ENCODE assay signal across 23 cellular contexts in the genomic region with DNA sequence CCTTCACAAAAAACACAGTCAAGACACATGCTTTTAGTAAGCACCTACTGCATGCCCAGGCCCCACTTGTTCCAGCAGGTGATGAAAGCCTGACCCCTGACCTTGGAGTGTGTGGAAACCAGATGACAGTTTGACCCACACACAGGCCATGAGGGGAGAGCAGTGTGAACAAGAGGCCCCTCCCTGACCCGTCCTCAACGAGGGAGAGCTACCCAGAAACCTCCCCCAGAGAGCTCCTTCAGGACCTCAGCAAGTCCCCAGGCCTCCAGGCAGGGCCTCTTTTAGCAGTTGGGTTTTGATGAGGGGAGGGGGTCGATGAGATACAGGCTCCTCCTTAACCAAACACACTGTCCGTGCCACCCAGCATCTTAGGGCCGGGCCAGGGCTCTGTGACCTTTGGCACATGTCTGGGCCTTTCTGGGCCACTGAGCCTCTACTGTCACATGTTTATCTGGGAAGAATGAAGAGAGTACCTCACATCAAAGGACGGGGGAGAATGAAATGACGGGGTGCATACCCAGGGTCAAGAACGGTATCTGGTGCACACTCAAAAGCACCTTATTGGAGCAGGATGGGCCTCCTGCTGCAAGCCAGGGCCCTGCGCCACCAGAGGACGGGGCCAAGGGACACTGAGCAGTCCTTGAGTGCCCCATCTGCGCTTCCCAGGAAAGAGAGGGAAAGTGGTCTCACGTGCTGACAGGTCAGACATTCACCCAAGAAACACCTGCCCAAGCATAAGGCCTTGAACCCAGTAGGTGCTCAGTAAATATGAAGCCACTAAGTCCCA.
DNase-seq lines count a peak whose midpoint lies in the region; ATAC-seq and TF ChIP-seq lines count a peak whose summit lies in the region.
"Had no signal": no experiment of that assay in that cellular context is flagged by ENCODE, and none has a peak within 500 bp of the region (broad histone marks: within the 10 kb centered on the region; RNA-seq: fewer than 3 reads in every experiment).

No MANE protein-coding gene starts in this region.

- TF ChIP-seq POLR2A in esophagus muscularis mucosa (IDR thresholded peaks at IDR 0.05; ENCODE audit: low read depth) (no peak), sigmoid colon (IDR thresholded peaks at IDR 0.05) (no peak)

- no peaks in the 10 kb centered on the region for H3K36me3 Mint-ChIP-seq in stimulated activated naive B cell treated with anti-CD40 and anti-IgM and Interleukin-4, amounts not matched to agents 10 μg/mL and 1 μg/mL and 100 μg/mL, for 72 hours
- H3K36me3 Mint-ChIP-seq: CD4-positive, CD25-positive, alpha-beta regulatory T cell had no signal

- H3K27me3 Mint-ChIP-seq in stimulated activated naive B cell treated with anti-CD40 and anti-IgM and Interleukin-4, amounts not matched to agents 10 μg/mL and 1 μg/mL and 100 μg/mL, for 72 hours: peaks cover 28 to 31% of the 10 kb centered on the region in 2 donors

- H3K27ac ChIP-seq in esophagus muscularis mucosa (replicated peaks in 1 of 4): no peak overlapping the region
- no peak overlapping the region for H3K27ac ChIP-seq in lung (ENCODE audit: low read depth in 1 of 2, low read length in 1 of 2)
- no peak overlapping the region for H3K27ac ChIP-seq in sigmoid colon
- H3K27ac ChIP-seq: BLaER1, GM23248, SJSA1 had no signal

- H3K27ac Mint-ChIP-seq in stimulated activated naive B cell treated with anti-CD40 and anti-IgM and Interleukin-4, amounts not matched to agents 10 μg/mL and 1 μg/mL and 100 μg/mL, for 72 hours: no peak overlapping the region
- H3K27ac Mint-ChIP-seq: CD4-positive, CD25-positive, alpha-beta regulatory T cell; H9 had no signal

- intact Hi-C loops in esophagus muscularis mucosa (cut with DNase I): no loop called here
- intact Hi-C loops in sigmoid colon (cut with DNase I): no loop called here

- H3K4me1 Mint-ChIP-seq in stimulated activated naive B cell treated with anti-CD40 and anti-IgM and Interleukin-4, amounts not matched to agents 10 μg/mL and 1 μg/mL and 100 μg/mL, for 72 hours: peaks cover 0 to 2% of the 10 kb centered on the region in 2 donors
- H3K4me1 Mint-ChIP-seq: CD4-positive, CD25-positive, alpha-beta regulatory T cell had no signal

- DNase-seq in H7: peak; percentile 19
- peak; percentile 60 for DNase-seq in esophagus muscularis mucosa (ENCODE audit: extremely low spot score)
- DNase-seq in lung (ENCODE audit: low spot score): peak; percentile 17
- peak; percentile 43 for DNase-seq in sigmoid colon
- no peak for DNase-seq in stimulated activated naive B cell treated with anti-CD40 and anti-IgM and Interleukin-4, amounts not matched to agents 10 μg/mL and 1 μg/mL and 100 μg/mL, for 72 hours
- no peak for DNase-seq in AML-193 (lab: John Stamatoyannopoulos, UW)
- no peak for DNase-seq in stimulated activated naive CD4-positive, alpha-beta T cell (lab: John Stamatoyannopoulos, UW)
- DNase-seq: 8988T; CD4-positive, CD25-positive, alpha-beta regulatory T cell; GM23248; H9; Karpas-422; NCI-H1092; NCI-H1436; NCI-H187; NCI-H2081 treated with DMSO at 0.1 percent for 48 hours; NCI-H2171; NCI-H226; NCI-H510A; NCI-H69; RPMI8226 had no signal

- no peaks in the 10 kb centered on the region for H3K36me3 ChIP-seq in H7 (replicated peaks; ENCODE audit: control insufficient read depth, insufficient read depth, low read length)
- no peaks in the 10 kb centered on the region for H3K36me3 ChIP-seq in esophagus muscularis mucosa
- H3K36me3 ChIP-seq in lung (ENCODE audit: control insufficient read depth in 2 of 2, insufficient read depth in 2 of 2, low read length in 2 of 2): no peaks in the 10 kb centered on the region
- no peaks in the 10 kb centered on the region for H3K36me3 ChIP-seq in sigmoid colon
- H3K36me3 ChIP-seq: BLaER1, SJSA1 had no signal

- H3K9me3 ChIP-seq in esophagus muscularis mucosa (no peaks in the 10 kb centered on the region), lung (ENCODE audit: control insufficient read depth in 2 of 2, insufficient read depth in 1 of 2, low read length in 1 of 2) (no peaks in the 10 kb centered on the region), sigmoid colon (no peaks in the 10 kb centered on the region)
- H3K9me3 ChIP-seq: BLaER1, SJSA1 had no signal

- ATAC-seq in lung (ENCODE audit: insufficient read depth, low FRiP score): no peak
- no peak for ATAC-seq in stimulated activated naive B cell treated with anti-CD40 and anti-IgM and Interleukin-4, amounts not matched to agents 10 μg/mL and 1 μg/mL and 100 μg/mL, for 72 hours (replicated peaks)

- WGBS in esophagus muscularis mucosa: 92% methylated on average over 12 of the region's 12 CpGs
- WGBS in lung, 2 donors: 92 to 94% methylated on average over 12 of the region's 12 CpGs
- WGBS in sigmoid colon, 2 donors: 85 to 90% methylated on average over 12 of the region's 12 CpGs

- H3K4me3 ChIP-seq in H7 (ENCODE audit: insufficient read depth, low read depth, low read length) (no peak overlapping the region), esophagus muscularis mucosa (no peak overlapping the region), lung (no peak overlapping the region), sigmoid colon (no peak overlapping the region)
- H3K4me3 ChIP-seq: BLaER1, GM23248, SJSA1 had no signal

- H3K4me1 ChIP-seq in esophagus muscularis mucosa: peaks cover 7 to 15% (median 13%) of the 10 kb centered on the region in 4 donors
- H3K4me1 ChIP-seq in lung (ENCODE audit: control insufficient read depth in 2 of 2, insufficient read depth in 2 of 2, low read length in 2 of 2): peaks cover 0 to 3% of the 10 kb centered on the region in 2 donors
- H3K4me1 ChIP-seq in sigmoid colon: peaks cover 0 to 13% (median 7%) of the 10 kb centered on the region in 4 donors
- H3K4me1 ChIP-seq: BLaER1, SJSA1 had no signal

- no peak overlapping the region for H3K4me3 Mint-ChIP-seq in stimulated activated naive B cell treated with anti-CD40 and anti-IgM and Interleukin-4, amounts not matched to agents 10 μg/mL and 1 μg/mL and 100 μg/mL, for 72 hours
- H3K4me3 Mint-ChIP-seq: CD4-positive, CD25-positive, alpha-beta regulatory T cell; H9 had no signal

- H3K27me3 ChIP-seq in H7 (ENCODE audit: control insufficient read depth, insufficient read depth, low read length): no peaks in the 10 kb centered on the region; the same call in 1 of the 2 replicates
- H3K27me3 ChIP-seq in esophagus muscularis mucosa: no peaks in the 10 kb centered on the region
- no peaks in the 10 kb centered on the region for H3K27me3 ChIP-seq in lung (ENCODE audit: control insufficient read depth, insufficient read depth)
- H3K27me3 ChIP-seq in sigmoid colon: no peaks in the 10 kb centered on the region
- H3K27me3 ChIP-seq: BLaER1, SJSA1 had no signal

- TF ChIP-seq CTCF in esophagus muscularis mucosa (IDR thresholded peaks at IDR 0.05) (no peak), lung (IDR thresholded peaks at IDR 0.05; ENCODE audit: control extremely low read depth, extremely low read depth) (no peak), sigmoid colon (IDR thresholded peaks at IDR 0.05) (no peak)

- H3K9me3 Mint-ChIP-seq in stimulated activated naive B cell treated with anti-CD40 and anti-IgM and Interleukin-4, amounts not matched to agents 10 μg/mL and 1 μg/mL and 100 μg/mL, for 72 hours: no peaks in the 10 kb centered on the region
- H3K9me3 Mint-ChIP-seq: CD4-positive, CD25-positive, alpha-beta regulatory T cell; H9 had no signal

- no peak for TF ChIP-seq EP300 in esophagus muscularis mucosa (IDR thresholded peaks at IDR 0.05)
- no peak for TF ChIP-seq EP300 in sigmoid colon (IDR thresholded peaks at IDR 0.05)

Comparison
In these comparisons a context has a peak if more than half of its experiments do, and no peak if none do; other contexts are left out.
1. DNase-seq: peak in H7 (single experiment), esophagus muscularis mucosa (single experiment), lung (single experiment) and sigmoid colon (single experiment); none in stimulated activated naive B cell treated with anti-CD40 and anti-IgM and Interleukin-4, amounts not matched to agents 10 μg/mL and 1 μg/mL and 100 μg/mL, for 72 hours (single experiment), AML-193 (0 of 2) and stimulated activated naive CD4-positive, alpha-beta T cell (0 of 6).